In genomic region chr1:77489910-77490309, GRCh38 we compare ENCODE assay signal across 1 cellular context.
TF ChIP-seq lines count a peak whose summit lies in the region.

No MANE protein-coding gene starts in this region.

TF ChIP-seq in WTC11, 78 proteins besides CTCF, POLR2A, EP300 and RAD21 (continued from another document):
- TF ChIP-seq ZNF425 (CRISPR knock-in tag; conservative IDR thresholded peaks at IDR 0.05) (no peak), GTF2I (CRISPR knock-in tag; conservative IDR thresholded peaks at IDR 0.05) (no peak), ZNF263 (CRISPR knock-in tag; IDR thresholded peaks at IDR 0.05; ENCODE audit: low read depth) (no peak), ZNF512 (CRISPR knock-in tag; IDR thresholded peaks at IDR 0.05; ENCODE audit: borderline replicate concordance) (no peak), ESRRA (CRISPR knock-in tag; IDR thresholded peaks at IDR 0.05; ENCODE audit: borderline replicate concordance) (no peak), NFATC4 (CRISPR knock-in tag; IDR thresholded peaks at IDR 0.05) (no peak), NR1H2 (CRISPR knock-in tag; IDR thresholded peaks at IDR 0.05) (no peak), USF1 (CRISPR knock-in tag; IDR thresholded peaks at IDR 0.05) (no peak), ERG (CRISPR knock-in tag; IDR thresholded peaks at IDR 0.05) (no peak), ZNF281 (CRISPR knock-in tag; IDR thresholded peaks at IDR 0.05) (no peak), MAX (CRISPR knock-in tag; IDR thresholded peaks at IDR 0.05) (no peak), ZNF232 (CRISPR knock-in tag; IDR thresholded peaks at IDR 0.05) (no peak), RORB (CRISPR knock-in tag; IDR thresholded peaks at IDR 0.05) (no peak), OVOL2 (CRISPR knock-in tag; IDR thresholded peaks at IDR 0.05; ENCODE audit: borderline replicate concordance) (no peak), TEAD4 (CRISPR knock-in tag; IDR thresholded peaks at IDR 0.05) (no peak)
